Comparison of ENCODE assay signal across 8 cellular contexts in the genomic region with DNA sequence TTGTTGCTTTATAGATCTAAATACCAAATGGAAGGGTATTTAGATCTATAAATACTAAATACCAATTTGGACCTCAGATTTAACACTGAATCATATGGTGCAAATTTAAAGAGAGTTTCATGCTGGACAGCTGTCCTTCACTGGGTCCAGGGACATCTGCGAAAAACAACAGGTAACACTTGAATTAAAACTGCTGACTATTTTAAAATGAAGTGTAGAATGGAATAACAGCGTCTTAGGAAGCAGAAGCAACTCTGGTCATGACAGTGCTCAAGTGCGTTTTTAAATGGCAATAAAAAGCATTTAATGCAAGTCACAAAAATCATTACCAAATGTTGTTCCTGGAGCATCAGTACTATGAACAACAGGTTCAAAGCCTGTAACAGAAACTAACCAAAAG.
"Had no signal": no experiment of that assay in that cellular context is flagged by ENCODE, and none has a peak within 500 bp of the region (broad histone marks: within the 10 kb centered on the region; RNA-seq: fewer than 3 reads in every experiment).

No MANE protein-coding gene starts in this region.

- H3K9ac ChIP-seq: GM23248, KMS-11 had no signal

- DNase-seq: GM23248, GOT3, H9, HCEC 1CT, Karpas-422, KBM-7 had no signal

- H3K4me3 ChIP-seq: GM23248 had no signal

- H3K27ac ChIP-seq: GM23248, HL-60, KMS-11 had no signal

- H3K4me2 ChIP-seq: KMS-11 had no signal

- H2AFZ ChIP-seq: GM23248 had no signal
